ENCODE assay signal across 8 cellular contexts in genomic region chr6:79421707-79422484, GRCh38.
DNase-seq lines count a peak whose midpoint lies in the region; ATAC-seq and TF ChIP-seq lines count a peak whose summit lies in the region.

No MANE protein-coding gene starts in this region.

- TF ChIP-seq CTCF in A673 (conservative IDR thresholded peaks at IDR 0.05; ENCODE audit: low read depth, low read length), result no peak
- TF ChIP-seq CTCF in heart right ventricle (IDR thresholded peaks at IDR 0.05), result no peak
- TF ChIP-seq CTCF in tibial nerve (IDR thresholded peaks at IDR 0.05), result no peak

- H3K4me1 ChIP-seq in A673 (ENCODE audit: insufficient read depth, low read length, poor library complexity, severe bottlenecking) (peaks cover 6% of the 10 kb centered on the region), heart right ventricle (peaks cover 0 to 11% (median 5%) of the 10 kb centered on the region in 9 donors), tibial nerve (peaks cover 0 to 6% (median 0%) of the 10 kb centered on the region in 4 donors)
- H3K4me1 ChIP-seq in CD4-positive, alpha-beta memory T cell (ENCODE audit: insufficient read depth, low read length), result no peaks in the 10 kb centered on the region

- peak; percentile 41 for DNase-seq in A673 (ENCODE audit: low spot score)
- DNase-seq in HS-27A (ENCODE audit: low read depth), result peak; percentile 65
- DNase-seq in SHP77 treated with DMSO at 0.1 percent for 48 hours (lab: John Stamatoyannopoulos, UW), result peak; percentile 88
- peak in 1 of 2 donors; percentile 71 for DNase-seq in heart right ventricle
- DNase-seq in islet precursor cell, result no peak
- DNase-seq in CD4-positive, alpha-beta memory T cell, result no peak
- no peak for DNase-seq in tibial nerve (ENCODE audit: low spot score in 2 of 2)

- H3K36me3 ChIP-seq in A673 (ENCODE audit: insufficient read depth, low read length, poor library complexity, severe bottlenecking) (no peaks in the 10 kb centered on the region), heart right ventricle (no peaks in the 10 kb centered on the region), tibial nerve (no peaks in the 10 kb centered on the region)
- no peaks in the 10 kb centered on the region for H3K36me3 ChIP-seq in CD4-positive, alpha-beta memory T cell (ENCODE audit: insufficient read depth, low read length)

- intact Hi-C loops in A673 (cut with micrococcal nuclease; ENCODE audit: unreplicated experiment), result no loop called here
- intact Hi-C loops in heart right ventricle (cut with DNase I), result no loop called here
- intact Hi-C loops in CD4-positive, alpha-beta memory T cell (cut with micrococcal nuclease), result no loop called here

- H3K27me3 Mint-ChIP-seq in CD4-positive, alpha-beta memory T cell, result peaks cover 0 to 2% of the 10 kb centered on the region in 2 donors

- H3K4me3 ChIP-seq in A673 (ENCODE audit: low read depth, low read length, poor library complexity, severe bottlenecking) (no peak overlapping the region), heart right ventricle (peak overlapping the region in 1 of 10 donors; percentile 12), tibial nerve (no peak overlapping the region)
- H3K4me3 ChIP-seq in CD4-positive, alpha-beta memory T cell (ENCODE audit: low read length in 2 of 2), result no peak overlapping the region

- no peaks in the 10 kb centered on the region for H3K36me3 Mint-ChIP-seq in CD4-positive, alpha-beta memory T cell

- POLR2A ChIA-PET in A673 (lab: Charles Lee; ENCODE audit: low non-redundant PET), result no interaction called here
- POLR2A ChIA-PET in CD4-positive, alpha-beta memory T cell (lab: Charles Lee; ENCODE audit: partially characterized antibody), result no interaction called here

- no peak for TF ChIP-seq EP300 in tibial nerve (IDR thresholded peaks at IDR 0.05)

- H3K9me3 Mint-ChIP-seq in CD4-positive, alpha-beta memory T cell, result no peaks in the 10 kb centered on the region

- no peaks in the 10 kb centered on the region for H3K9me3 ChIP-seq in A673 (ENCODE audit: low read depth, low read length, poor library complexity, severe bottlenecking)
- no peaks in the 10 kb centered on the region for H3K9me3 ChIP-seq in heart right ventricle
- no peaks in the 10 kb centered on the region for H3K9me3 ChIP-seq in CD4-positive, alpha-beta memory T cell (ENCODE audit: control insufficient read depth in 1 of 2, low read length in 2 of 2)
- no peaks in the 10 kb centered on the region for H3K9me3 ChIP-seq in tibial nerve

- 24 to 31% methylated on average over 5 of the region's 5 CpGs for WGBS in heart right ventricle, 2 donors
- 24 to 26% methylated on average over 5 of the region's 5 CpGs for WGBS in tibial nerve, 2 donors

- no TSS peak for BruUV-seq in A673 (replicated peaks; lab: Mats Ljungman, UMichigan)

- CTCF ChIA-PET in A673 (lab: Charles Lee), result no interaction called here
- CTCF ChIA-PET in CD4-positive, alpha-beta memory T cell (lab: Charles Lee; ENCODE audit: partially characterized antibody), result no interaction called here

- H3K27me3 ChIP-seq in A673 (replicated peaks; ENCODE audit: insufficient read depth, low read depth, low read length, poor library complexity), result no peaks in the 10 kb centered on the region
- H3K27me3 ChIP-seq in heart right ventricle, result no peaks in the 10 kb centered on the region
- no peaks in the 10 kb centered on the region for H3K27me3 ChIP-seq in CD4-positive, alpha-beta memory T cell (ENCODE audit: insufficient read depth, low read length)
- no peaks in the 10 kb centered on the region for H3K27me3 ChIP-seq in tibial nerve

- H3K27ac Mint-ChIP-seq in CD4-positive, alpha-beta memory T cell, result no peak overlapping the region

- no peak for TF ChIP-seq POLR2A in tibial nerve (IDR thresholded peaks at IDR 0.05)

- no peak overlapping the region for H3K4me3 Mint-ChIP-seq in CD4-positive, alpha-beta memory T cell

- H3K27ac ChIP-seq in A673 (ENCODE audit: low read depth, low read length, poor library complexity, severe bottlenecking), result no peak overlapping the region
- H3K27ac ChIP-seq in heart right ventricle, result no peak overlapping the region
- no peak overlapping the region for H3K27ac ChIP-seq in CD4-positive, alpha-beta memory T cell (ENCODE audit: low read depth, low read length)
- H3K27ac ChIP-seq in tibial nerve, result no peak overlapping the region

- H3K4me1 Mint-ChIP-seq in CD4-positive, alpha-beta memory T cell, result no peaks in the 10 kb centered on the region

- ATAC-seq in GM19372 (IDR thresholded peaks at IDR 0.05; ENCODE audit: low read depth, unreplicated experiment) (peak; percentile 75), heart right ventricle (peak in 7 of 8 donors; percentile 43 to 81 (median 65))

Comparison
In these comparisons a context has a peak if more than half of its experiments do, and no peak if none do; other contexts are left out.
1. DNase-seq: peak in A673 (single experiment), HS-27A (single experiment) and SHP77 treated with DMSO at 0.1 percent for 48 hours (single experiment); none in islet precursor cell (single experiment), CD4-positive, alpha-beta memory T cell (0 of 5) and tibial nerve (0 of 2).